28 cellular contexts compared by ENCODE assay signal in the genomic region with DNA sequence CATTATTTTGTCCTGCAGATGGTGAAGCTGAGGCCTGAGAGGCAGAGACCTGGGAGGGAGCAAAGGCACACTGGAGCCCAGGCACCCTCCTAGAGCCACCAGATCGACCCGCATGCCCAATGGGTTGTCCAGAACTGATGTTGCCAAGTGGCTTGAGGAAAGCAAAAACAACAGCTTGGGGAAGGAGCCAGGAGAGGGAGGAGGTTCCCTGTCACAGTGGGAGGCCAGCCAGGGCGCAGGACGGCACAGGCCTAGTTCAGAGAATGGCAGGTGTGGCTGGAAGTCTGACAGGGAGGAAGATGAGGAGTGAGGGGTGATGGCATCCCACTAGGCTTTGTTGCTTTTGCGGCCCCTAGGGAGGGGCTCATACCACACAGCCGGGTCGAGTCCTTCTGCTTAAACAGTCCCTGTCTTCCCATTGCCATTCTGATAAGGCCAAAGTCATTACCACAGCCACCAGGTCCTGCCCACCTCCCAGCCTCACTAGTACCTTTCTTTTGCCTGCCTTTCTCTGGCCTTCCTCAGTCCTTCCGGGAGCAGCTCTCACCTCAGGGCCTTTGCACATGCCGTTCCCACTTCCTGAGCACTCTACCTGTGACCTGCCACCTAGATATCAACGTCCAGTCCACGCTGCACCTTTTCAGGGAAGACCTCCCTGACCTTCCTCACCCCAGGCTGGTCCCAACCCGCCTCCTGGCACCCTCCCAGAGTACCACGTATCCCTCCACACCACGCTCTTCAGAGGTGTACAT. TPM values are rescaled to one million over a fixed set of nuclear protein-coding genes. Genes with fewer than 3 reads are reported as not detected.
A peak's percentile ranks its signal among the peaks of the same experiment; 100 is the strongest.
DNase-seq lines count a peak whose midpoint lies in the region; ATAC-seq and TF ChIP-seq lines count a peak whose summit lies in the region.
"Had no signal": no experiment of that assay in that cellular context is flagged by ENCODE, and none has a peak within 500 bp of the region (broad histone marks: within the 10 kb centered on the region; RNA-seq: fewer than 3 reads in every experiment).

No MANE protein-coding gene starts in this region.

- no peaks in the 10 kb centered on the region for H3K9me3 Mint-ChIP-seq in activated naive CD4-positive, alpha-beta T cell treated with anti-CD3 and anti-CD28 coated beads, Interleukin-2, amount 50 U/mL, for 24 hours
- no peaks in the 10 kb centered on the region for H3K9me3 Mint-ChIP-seq in dendritic cell treated with granulocyte-macrophage colony-stimulating factor and Interleukin-4, amounts not matched to agents 40 ng/mL and 50 ng/mL, for 4 days
- H3K9me3 Mint-ChIP-seq: activated T-cell treated with anti-CD3 and anti-CD28 coated beads, Interleukin-2, amount 50 U/mL, for 72 hours; CD8-positive, alpha-beta memory T cell; memory B cell had no signal

- no peak overlapping the region for H3K18ac ChIP-seq in trophoblast cell (ENCODE audit: low read length)

- no peak for DNase-seq in activated naive CD4-positive, alpha-beta T cell (lab: John Stamatoyannopoulos, UW)
- DNase-seq in thyroid gland (peak; percentile 70 to 71), trophoblast cell (no peak), NCI-H1105 (lab: John Stamatoyannopoulos, UW) (no peak)
- DNase-seq: activated CD4-positive, CD25-positive, alpha-beta regulatory T cell treated with anti-CD3 and anti-CD28 coated beads, Interleukin-2, amount 50 U/mL, for 72 hours; activated T-cell treated with anti-CD3 and anti-CD28 coated beads, Interleukin-2, amount 50 U/mL, for 72 hours; adrenal gland; CD8-positive, alpha-beta memory T cell; foreskin melanocyte; H7; KBM-7; left cardiac atrium; MM.1S; NCI-H1436 treated with DMSO at 0.1 percent for 48 hours; NCI-H510A treated with DMSO at 0.1 percent for 48 hours; PC-9; SHP77 treated with DMSO at 0.1 percent for 48 hours; stimulated activated CD4-positive, alpha-beta T cell treated with anti-CD3 and anti-CD28 coated beads, Interleukin-1b, Interleukin-23, amount 100 ng/mL, for 48 hours; uterus had no signal

- peaks cover 28% of the 10 kb centered on the region for H3K4me1 Mint-ChIP-seq in activated naive CD4-positive, alpha-beta T cell treated with anti-CD3 and anti-CD28 coated beads, Interleukin-2, amount 50 U/mL, for 24 hours
- H3K4me1 Mint-ChIP-seq in dendritic cell treated with granulocyte-macrophage colony-stimulating factor and Interleukin-4, amounts not matched to agents 40 ng/mL and 50 ng/mL, for 4 days (ENCODE audit: low read depth): peaks cover 88% of the 10 kb centered on the region

- intact Hi-C loops in dendritic cell treated with granulocyte-macrophage colony-stimulating factor and Interleukin-4, amounts not matched to agents 40 ng/mL and 50 ng/mL, for 4 days (cut with micrococcal nuclease): no loop called here
- intact Hi-C loops in thyroid gland (cut with DNase I): no loop called here

- H2AFZ ChIP-seq in trophoblast cell (ENCODE audit: insufficient read depth, low read length, poor library complexity): no peak overlapping the region
- H2AFZ ChIP-seq: PC-9 had no signal

- H3K4me1 ChIP-seq in thyroid gland (peaks cover 0 to 15% of the 10 kb centered on the region in 2 donors), trophoblast cell (ENCODE audit: control insufficient read depth in 1 of 2, insufficient read depth in 2 of 2, low read length in 2 of 2) (peaks cover 0 to 7% of the 10 kb centered on the region in 2 experiments)
- H3K4me1 ChIP-seq: uterus had no signal

- no peak overlapping the region for H4K12ac ChIP-seq in trophoblast cell (ENCODE audit: low read depth, low read length)

- H3K27ac ChIP-seq in thyroid gland: no peak overlapping the region
- no peak overlapping the region for H3K27ac ChIP-seq in trophoblast cell (ENCODE audit: low read depth, low read length)
- H3K27ac ChIP-seq: esophagus muscularis mucosa, PC-9, uterus had no signal

- TF ChIP-seq CTCF in thyroid gland (IDR thresholded peaks at IDR 0.05): no peak

- H3K27ac Mint-ChIP-seq in activated naive CD4-positive, alpha-beta T cell treated with anti-CD3 and anti-CD28 coated beads, Interleukin-2, amount 50 U/mL, for 24 hours: peak overlapping the region; percentile 74
- H3K27ac Mint-ChIP-seq in dendritic cell treated with granulocyte-macrophage colony-stimulating factor and Interleukin-4, amounts not matched to agents 40 ng/mL and 50 ng/mL, for 4 days: peak overlapping the region; percentile 79
- H3K27ac Mint-ChIP-seq: memory B cell had no signal

- no peak overlapping the region for H4K8ac ChIP-seq in trophoblast cell (ENCODE audit: low read depth, low read length)

- H3K27me3 Mint-ChIP-seq in activated naive CD4-positive, alpha-beta T cell treated with anti-CD3 and anti-CD28 coated beads, Interleukin-2, amount 50 U/mL, for 24 hours: no peaks in the 10 kb centered on the region
- peaks cover 24% of the 10 kb centered on the region for H3K27me3 Mint-ChIP-seq in dendritic cell treated with granulocyte-macrophage colony-stimulating factor and Interleukin-4, amounts not matched to agents 40 ng/mL and 50 ng/mL, for 4 days

- ATAC-seq in GM18505 (IDR thresholded peaks at IDR 0.05; ENCODE audit: unreplicated experiment): no peak
- ATAC-seq: activated T-cell treated with anti-CD3 and anti-CD28 coated beads, Interleukin-2, amount 50 U/mL, for 72 hours had no signal

- H3K4me2 ChIP-seq in trophoblast cell (ENCODE audit: low read length): no peak overlapping the region
- H3K4me2 ChIP-seq: PC-9 had no signal

- H2BK120ac ChIP-seq in trophoblast cell (ENCODE audit: insufficient read depth, low read length, poor library complexity): no peak overlapping the region

- no peaks in the 10 kb centered on the region for H3K9me3 ChIP-seq in thyroid gland
- peaks cover 4% of the 10 kb centered on the region for H3K9me3 ChIP-seq in trophoblast cell (ENCODE audit: insufficient read depth, low read depth, low read length)
- H3K9me3 ChIP-seq: adrenal gland, esophagus muscularis mucosa, uterus had no signal

- peaks cover 5% of the 10 kb centered on the region for H3K36me3 Mint-ChIP-seq in activated naive CD4-positive, alpha-beta T cell treated with anti-CD3 and anti-CD28 coated beads, Interleukin-2, amount 50 U/mL, for 24 hours
- H3K36me3 Mint-ChIP-seq in dendritic cell treated with granulocyte-macrophage colony-stimulating factor and Interleukin-4, amounts not matched to agents 40 ng/mL and 50 ng/mL, for 4 days (ENCODE audit: low read depth): peaks cover 3% of the 10 kb centered on the region

- no peak overlapping the region for H3K4ac ChIP-seq in trophoblast cell (ENCODE audit: low read depth, low read length)

- no peaks in the 10 kb centered on the region for H3K79me2 ChIP-seq in trophoblast cell (ENCODE audit: control insufficient read depth, insufficient read depth, low read length, poor library complexity)

- no peaks in the 10 kb centered on the region for H3K36me3 ChIP-seq in thyroid gland
- no peaks in the 10 kb centered on the region for H3K36me3 ChIP-seq in trophoblast cell (ENCODE audit: control insufficient read depth in 1 of 2, insufficient read depth in 2 of 2, low read length in 2 of 2)
- H3K36me3 ChIP-seq: adrenal gland, esophagus muscularis mucosa, uterus had no signal

- 76 to 78% methylated on average over 14 of the region's 14 CpGs for WGBS in thyroid gland, 2 donors
- WGBS in trophoblast cell (ENCODE audit: extremely low coverage, insufficient coverage, insufficient read length): no CpG with 5 or more reads among the region's 14 CpGs

- H3K4me3 ChIP-seq in thyroid gland (replicated peaks in 1 of 3): no peak overlapping the region
- H3K4me3 ChIP-seq in trophoblast cell (ENCODE audit: low read depth, low read length): no peak overlapping the region
- H3K4me3 ChIP-seq: adrenal gland, esophagus muscularis mucosa, PC-9, skin epidermis, uterus had no signal

- no peak overlapping the region for H4K91ac ChIP-seq in trophoblast cell (ENCODE audit: low read depth, low read length)

- no peak overlapping the region for H3K4me3 Mint-ChIP-seq in activated naive CD4-positive, alpha-beta T cell treated with anti-CD3 and anti-CD28 coated beads, Interleukin-2, amount 50 U/mL, for 24 hours
- H3K4me3 Mint-ChIP-seq in dendritic cell treated with granulocyte-macrophage colony-stimulating factor and Interleukin-4, amounts not matched to agents 40 ng/mL and 50 ng/mL, for 4 days: no peak overlapping the region
- H3K4me3 Mint-ChIP-seq: CD8-positive, alpha-beta memory T cell; memory B cell had no signal

- H3K23ac ChIP-seq in trophoblast cell (ENCODE audit: low read length): no peak overlapping the region

- H2BK12ac ChIP-seq in trophoblast cell (ENCODE audit: low read length): no peak overlapping the region

- TF ChIP-seq POLR2A in GM18505 (IDR thresholded peaks at IDR 0.05; ENCODE audit: borderline replicate concordance, extremely low read depth, insufficient read depth, insufficient read length): peak; percentile 2
- no peak for TF ChIP-seq POLR2A in thyroid gland (IDR thresholded peaks at IDR 0.05)

- H2AK5ac ChIP-seq in trophoblast cell (ENCODE audit: low read length): no peak overlapping the region

- no peak overlapping the region for H3K14ac ChIP-seq in trophoblast cell (ENCODE audit: low read length)

- no peaks in the 10 kb centered on the region for H3K79me1 ChIP-seq in trophoblast cell (ENCODE audit: low read length)

- H3K27me3 ChIP-seq in thyroid gland (no peaks in the 10 kb centered on the region), trophoblast cell (ENCODE audit: insufficient read depth, low read length) (no peaks in the 10 kb centered on the region)
- H3K27me3 ChIP-seq: adrenal gland, esophagus muscularis mucosa, uterus had no signal

- no peak overlapping the region for H2BK5ac ChIP-seq in trophoblast cell (ENCODE audit: low read depth, low read length, poor library complexity)

- no peak overlapping the region for H3K9ac ChIP-seq in trophoblast cell (ENCODE audit: low read length)

RNA-seq across cellular contexts. Expression of gene OSM, which starts 7.6 kb away (rescaled TPM):
- total RNA-seq in thyroid gland: under 1 TPM in 1 of 4 donors, not detected in 3; 0.40 TPM
- 0.19 and 0.25 TPM in 2 replicates for polyA plus RNA-seq in trophoblast cell (2013)
- total RNA-seq: H7, HT-29, osteocyte, PC-9, renal cortical epithelial cell had no signal

RNA-seq across cellular contexts. Expression of gene CASTOR1, which starts 15.1 kb away (rescaled TPM):
- total RNA-seq in thyroid gland: 10 to 100 TPM; 16.5 to 36.0 (median 27.7) TPM
- polyA plus RNA-seq in trophoblast cell (2013): 41.1 and 44.2 TPM in 2 replicates

RNA-seq across cellular contexts. Expression of gene LIF, which starts 27.7 kb away (rescaled TPM):
- 1 to 10 TPM in 3 of 4 donors, under 1 TPM in 1; 0.89 to 2.6 (median 2.2) TPM for total RNA-seq in thyroid gland
- 1.2 and 1.4 TPM in 2 replicates for polyA plus RNA-seq in trophoblast cell (2013)
- polyA plus RNA-seq: CD8-positive, alpha-beta memory T cell had no signal

RNA-seq across cellular contexts. Expression of gene TBC1D10A, which starts 52.5 kb away (rescaled TPM):
- 10 to 100 TPM; 28.4 to 44.7 (median 35.9) TPM for total RNA-seq in thyroid gland
- 43.9 and 46.1 TPM in 2 replicates for polyA plus RNA-seq in trophoblast cell (2013)

Comparison
In these comparisons a context has a peak if more than half of its experiments do, and no peak if none do; other contexts are left out.
1. DNase-seq: peak in thyroid gland (2 of 2); none in activated naive CD4-positive, alpha-beta T cell (0 of 4), trophoblast cell (0 of 2) and NCI-H1105 (single experiment).